In genomic region chr16:17566075-17566474, GRCh38 we compare ENCODE assay signal across 15 cellular contexts.
DNase-seq lines count a peak whose midpoint lies in the region; ATAC-seq and TF ChIP-seq lines count a peak whose summit lies in the region.
"Had no signal": no experiment of that assay in that cellular context is flagged by ENCODE, and none has a peak within 500 bp of the region (broad histone marks: within the 10 kb centered on the region; RNA-seq: fewer than 3 reads in every experiment).

No MANE protein-coding gene starts in this region.

- H3K4me1 Mint-ChIP-seq in stimulated activated naive B cell treated with anti-CD40 and anti-IgM and Interleukin-4, amounts not matched to agents 10 μg/mL and 1 μg/mL and 100 μg/mL, for 72 hours: peaks cover 0 to 2% of the 10 kb centered on the region in 2 donors
- H3K4me1 Mint-ChIP-seq: B cell had no signal

- TF ChIP-seq CTCF in RWPE1 (conservative IDR thresholded peaks at IDR 0.05; ENCODE audit: low read depth) (no peak), epithelial cell of esophagus (IDR thresholded peaks at IDR 0.05; ENCODE audit: insufficient read depth, low read depth, low read length, missing control alignments) (no peak), foreskin keratinocyte (conservative IDR thresholded peaks at IDR 0.05) (no peak), vagina (IDR thresholded peaks at IDR 0.05) (no peak)

- H3K36me3 ChIP-seq in vagina: no peaks in the 10 kb centered on the region

- peaks cover 22 to 40% of the 10 kb centered on the region in 2 donors for H3K27me3 Mint-ChIP-seq in stimulated activated naive B cell treated with anti-CD40 and anti-IgM and Interleukin-4, amounts not matched to agents 10 μg/mL and 1 μg/mL and 100 μg/mL, for 72 hours

- ATAC-seq in foreskin keratinocyte: peak; percentile 72
- ATAC-seq in stimulated activated naive B cell treated with anti-CD40 and anti-IgM and Interleukin-4, amounts not matched to agents 10 μg/mL and 1 μg/mL and 100 μg/mL, for 72 hours (replicated peaks): no peak
- ATAC-seq in HG03565 (IDR thresholded peaks at IDR 0.05; ENCODE audit: unreplicated experiment): no peak

- H3K9me3 ChIP-seq in vagina: no peaks in the 10 kb centered on the region

- H3K4me3 ChIP-seq in epithelial cell of esophagus (ENCODE audit: low read length): no peak overlapping the region
- no peak overlapping the region for H3K4me3 ChIP-seq in vagina
- H3K4me3 ChIP-seq: GM23248 had no signal

- CTCF ChIA-PET in RWPE1 (lab: Yijun Ruan, JAX): interaction anchor here (0.5 to 0.8 kb wide), 2 partner anchors 10 to 24 kb away, joined by 4 read pairs; no protein-coding TSS in a partner anchor

- DNase-seq in RWPE1 (ENCODE audit: low spot score): peak; percentile 49
- DNase-seq in epithelial cell of esophagus (ENCODE audit: low read depth): peak; percentile 24
- DNase-seq in foreskin keratinocyte: peak; percentile 64 to 74
- no peak for DNase-seq in vagina (ENCODE audit: extremely low spot score in 2 of 2)
- DNase-seq in stimulated activated naive B cell treated with anti-CD40 and anti-IgM and Interleukin-4, amounts not matched to agents 10 μg/mL and 1 μg/mL and 100 μg/mL, for 72 hours: no peak
- no peak for DNase-seq in activated CD8-positive, alpha-beta memory T cell treated with anti-CD3 and anti-CD28 coated beads for 24 hours
- DNase-seq: ACHN; C1 segment of cervical spinal cord; Calu3; CD4-positive, alpha-beta T cell; DMS 273 treated with DMSO at 0.1 percent for 48 hours; GM23248 had no signal

- H3K27ac ChIP-seq in RWPE1 (no peak overlapping the region), foreskin keratinocyte (peak overlapping the region; percentile 79), vagina (peak overlapping the region; percentile 33)
- H3K27ac ChIP-seq: GM23248, HL-60 had no signal

- H3K9me3 Mint-ChIP-seq in stimulated activated naive B cell treated with anti-CD40 and anti-IgM and Interleukin-4, amounts not matched to agents 10 μg/mL and 1 μg/mL and 100 μg/mL, for 72 hours: peaks cover 0 to 2% of the 10 kb centered on the region in 2 donors
- H3K9me3 Mint-ChIP-seq: CD4-positive, alpha-beta T cell had no signal

- intact Hi-C loops in vagina (cut with DNase I): no loop called here

- H3K27me3 ChIP-seq in foreskin keratinocyte (no peaks in the 10 kb centered on the region), vagina (no peaks in the 10 kb centered on the region)

- H3K36me3 Mint-ChIP-seq in stimulated activated naive B cell treated with anti-CD40 and anti-IgM and Interleukin-4, amounts not matched to agents 10 μg/mL and 1 μg/mL and 100 μg/mL, for 72 hours: peaks cover 0 to 1% of the 10 kb centered on the region in 2 donors

- no peak for TF ChIP-seq POLR2A in vagina (IDR thresholded peaks at IDR 0.05)

- no peak overlapping the region for H3K27ac Mint-ChIP-seq in stimulated activated naive B cell treated with anti-CD40 and anti-IgM and Interleukin-4, amounts not matched to agents 10 μg/mL and 1 μg/mL and 100 μg/mL, for 72 hours
- H3K27ac Mint-ChIP-seq: B cell; CD4-positive, alpha-beta T cell had no signal

- H3K4me1 ChIP-seq in foreskin keratinocyte: peaks cover 32% of the 10 kb centered on the region
- H3K4me1 ChIP-seq in vagina: no peaks in the 10 kb centered on the region

- no peak overlapping the region for H3K4me3 Mint-ChIP-seq in stimulated activated naive B cell treated with anti-CD40 and anti-IgM and Interleukin-4, amounts not matched to agents 10 μg/mL and 1 μg/mL and 100 μg/mL, for 72 hours
- H3K4me3 Mint-ChIP-seq: B cell; CD4-positive, alpha-beta T cell had no signal

- POLR2A ChIA-PET in RWPE1 (lab: Yijun Ruan, JAX; ENCODE audit: low non-redundant PET): no interaction called here

Comparison
In these comparisons a context has a peak if more than half of its experiments do, and no peak if none do; other contexts are left out.
1. DNase-seq: peak in RWPE1 (single experiment), epithelial cell of esophagus (single experiment) and foreskin keratinocyte (2 of 2); none in vagina (0 of 2), stimulated activated naive B cell treated with anti-CD40 and anti-IgM and Interleukin-4, amounts not matched to agents 10 μg/mL and 1 μg/mL and 100 μg/mL, for 72 hours (single experiment) and activated CD8-positive, alpha-beta memory T cell treated with anti-CD3 and anti-CD28 coated beads for 24 hours (single experiment).